Comparison of ENCODE assay signal across 15 cellular contexts in the genomic region with DNA sequence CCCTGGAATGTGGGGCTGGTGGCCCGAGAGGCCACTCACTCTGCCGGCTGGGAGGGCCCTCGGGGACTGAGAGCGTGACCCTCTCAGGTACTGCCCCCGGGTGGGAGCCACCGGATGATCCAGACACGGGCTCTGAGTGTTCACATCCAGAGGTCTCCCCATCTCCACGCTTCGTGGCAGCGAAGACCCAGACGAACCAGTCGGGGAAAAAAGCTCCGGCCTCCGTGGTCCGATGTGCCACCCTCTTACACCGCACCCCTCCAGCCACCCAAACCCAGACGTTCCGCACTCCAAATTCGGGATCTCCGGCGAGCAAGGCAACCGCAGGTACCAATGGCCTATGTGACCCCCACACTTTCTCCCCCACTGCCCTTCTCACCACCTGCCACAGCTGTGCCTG. TPM values are rescaled to one million over a fixed set of nuclear protein-coding genes. Genes with fewer than 3 reads are reported as not detected.
"Had no signal": no experiment of that assay in that cellular context is flagged by ENCODE, and none has a peak within 500 bp of the region (broad histone marks: within the 10 kb centered on the region; RNA-seq: fewer than 3 reads in every experiment).

No MANE protein-coding gene starts in this region.

- H3K27me3 ChIP-seq: body of pancreas, esophagus squamous epithelium, pancreas, thyroid gland had no signal

- ATAC-seq: body of pancreas, left cardiac atrium, pancreas had no signal

- H3K4me3 Mint-ChIP-seq: activated CD4-positive, alpha-beta memory T cell treated with anti-CD3 and anti-CD28 coated beads, Interleukin-2, amount 10 ng/mL, durations not matched to agents 7 days and 5 days; activated naive CD4-positive, alpha-beta T cell treated with anti-CD3 and anti-CD28 coated beads, Interleukin-2, amount 50 U/mL, for 24 hours; immature natural killer cell; nephron had no signal

- H3K27me3 Mint-ChIP-seq: activated naive CD4-positive, alpha-beta T cell treated with anti-CD3 and anti-CD28 coated beads, Interleukin-2, amount 50 U/mL, for 24 hours had no signal

- H3K4me3 ChIP-seq: body of pancreas, esophagus squamous epithelium, pancreas, skin epidermis, thyroid gland had no signal

- H3K4me1 ChIP-seq: body of pancreas, esophagus squamous epithelium, pancreas, thyroid gland had no signal

- H3K4me1 Mint-ChIP-seq: activated CD4-positive, alpha-beta memory T cell treated with anti-CD3 and anti-CD28 coated beads, Interleukin-2, amount 10 ng/mL, durations not matched to agents 7 days and 5 days; activated naive CD4-positive, alpha-beta T cell treated with anti-CD3 and anti-CD28 coated beads, Interleukin-2, amount 50 U/mL, for 24 hours; immature natural killer cell had no signal

- DNase-seq: activated CD4-positive, alpha-beta memory T cell treated with anti-CD3 and anti-CD28 coated beads, Interleukin-2, amount 10 ng/mL, durations not matched to agents 7 days and 5 days; activated CD4-positive, alpha-beta T cell treated with anti-CD3 and anti-CD28 coated beads for 1 hour; esophagus squamous epithelium; foreskin fibroblast; immature natural killer cell; left cardiac atrium; T-helper 9 cell; thyroid gland had no signal

- H3K27ac ChIP-seq: body of pancreas, esophagus squamous epithelium, pancreas, skin epidermis, thyroid gland had no signal

- H3K27ac Mint-ChIP-seq: activated CD4-positive, alpha-beta memory T cell treated with anti-CD3 and anti-CD28 coated beads, Interleukin-2, amount 10 ng/mL, durations not matched to agents 7 days and 5 days; activated naive CD4-positive, alpha-beta T cell treated with anti-CD3 and anti-CD28 coated beads, Interleukin-2, amount 50 U/mL, for 24 hours; activated T-helper 2 cell treated with anti-CD3 and anti-CD28 coated beads, Interferon-gamma antibody, Interleukin-2, Interleukin-4, amounts not matched to agents 10 μg/mL and 5 μg/mL and 100 μg/mL, durations not matched to agents 14 hours and 24 hours and 36 hours had no signal

- H3K9me3 ChIP-seq: body of pancreas, pancreas, thyroid gland had no signal

RNA-seq across cellular contexts. Expression of a gene that starts 49.5 kb away (rescaled TPM):
- total RNA-seq: activated CD4-positive, alpha-beta memory T cell treated with anti-CD3 and anti-CD28 coated beads, Interleukin-2, amount 10 ng/mL, durations not matched to agents 7 days and 5 days; activated T-helper 2 cell treated with anti-CD3 and anti-CD28 coated beads, Interferon-gamma antibody, Interleukin-2, Interleukin-4, amounts not matched to agents 10 μg/mL and 5 μg/mL and 100 μg/mL, durations not matched to agents 14 hours and 24 hours and 36 hours; dermis microvascular lymphatic vessel endothelial cell had no signal
